In the genomic region with DNA sequence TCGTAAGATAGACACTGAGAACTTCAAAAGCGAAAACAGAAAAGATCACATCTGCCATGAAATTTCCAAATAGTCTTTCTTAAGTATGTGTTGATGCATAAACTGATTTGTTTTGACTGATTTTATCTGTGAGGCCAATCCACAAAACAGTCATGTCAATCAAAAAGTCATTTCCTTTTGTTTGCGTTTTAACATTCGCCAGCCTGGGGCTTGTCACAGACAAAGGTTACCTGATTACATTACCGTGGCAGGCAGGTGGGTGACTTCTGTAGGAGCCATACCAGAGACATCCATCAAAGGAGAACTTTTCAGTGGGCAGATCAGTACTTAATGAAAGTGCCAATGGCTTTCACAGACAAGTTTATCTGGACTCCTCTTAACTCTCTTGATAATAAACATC, we compare ENCODE assay signal across 12 cellular contexts.
A peak's percentile ranks its signal among the peaks of the same experiment; 100 is the strongest.
DNase-seq lines count a peak whose midpoint lies in the region; ATAC-seq lines count a peak whose summit lies in the region.
"Had no signal": no experiment of that assay in that cellular context is flagged by ENCODE, and none has a peak within 500 bp of the region (broad histone marks: within the 10 kb centered on the region; RNA-seq: fewer than 3 reads in every experiment).

No MANE protein-coding gene starts in this region.

- ATAC-seq in stimulated activated naive CD8-positive, alpha-beta T cell treated with anti-CD3 and anti-CD28 coated beads, Interleukin-15, Interleukin-2, amounts not matched to agents 100 U/mL and 50 U/mL, for 24 hours, result no peak
- ATAC-seq in HG02852 (IDR thresholded peaks at IDR 0.05; ENCODE audit: unreplicated experiment), result peak; percentile 16

- H3K9me3 Mint-ChIP-seq in stimulated activated naive CD8-positive, alpha-beta T cell treated with anti-CD3 and anti-CD28 coated beads, Interleukin-15, Interleukin-2, amounts not matched to agents 100 ng/mL and 50 ng/mL, for 24 hours, result no peaks in the 10 kb centered on the region

- peak overlapping the region; percentile 30 for H3K4me3 Mint-ChIP-seq in stimulated activated naive CD8-positive, alpha-beta T cell treated with anti-CD3 and anti-CD28 coated beads, Interleukin-15, Interleukin-2, amounts not matched to agents 100 ng/mL and 50 ng/mL, for 24 hours

- peak overlapping the region; percentile 63 for H3K27ac Mint-ChIP-seq in stimulated activated naive CD8-positive, alpha-beta T cell treated with anti-CD3 and anti-CD28 coated beads, Interleukin-15, Interleukin-2, amounts not matched to agents 100 ng/mL and 50 ng/mL, for 24 hours

- peaks cover 38% of the 10 kb centered on the region for H3K27me3 Mint-ChIP-seq in stimulated activated naive CD8-positive, alpha-beta T cell treated with anti-CD3 and anti-CD28 coated beads, Interleukin-15, Interleukin-2, amounts not matched to agents 100 ng/mL and 50 ng/mL, for 24 hours

- DNase-seq in stimulated activated naive CD8-positive, alpha-beta T cell treated with anti-CD3 and anti-CD28 coated beads, Interleukin-15, Interleukin-2, amounts not matched to agents 100 U/mL and 50 U/mL, for 24 hours, result no peak
- DNase-seq in NAMALWA (ENCODE audit: low spot score) (peak; percentile 54), NCI-H1092 (lab: John Stamatoyannopoulos, UW) (no peak), retina (no peak)
- DNase-seq in stimulated activated naive CD4-positive, alpha-beta T cell (lab: John Stamatoyannopoulos, UW), result no peak
- DNase-seq in stimulated activated naive CD4-positive, alpha-beta T cell treated with Interleukin-2 at 50 U/mL for 16 hours (lab: John Stamatoyannopoulos, UW), result no peak
- DNase-seq: ACHN; activated CD4-positive, alpha-beta T cell treated with anti-CD3 and anti-CD28 coated beads, Interleukin-2, amount 50 U/mL, for 48 hours; effector CD8-positive, alpha-beta T cell; heart right ventricle had no signal

- H3K4me1 Mint-ChIP-seq in stimulated activated naive CD8-positive, alpha-beta T cell treated with anti-CD3 and anti-CD28 coated beads, Interleukin-15, Interleukin-2, amounts not matched to agents 100 ng/mL and 50 ng/mL, for 24 hours (ENCODE audit: low read depth), result peaks cover 8% of the 10 kb centered on the region

- H3K36me3 Mint-ChIP-seq in stimulated activated naive CD8-positive, alpha-beta T cell treated with anti-CD3 and anti-CD28 coated beads, Interleukin-15, Interleukin-2, amounts not matched to agents 100 ng/mL and 50 ng/mL, for 24 hours (ENCODE audit: low read depth), result no peaks in the 10 kb centered on the region
